11 cellular contexts compared by ENCODE assay signal in genomic region chr9:97470076-97470475, GRCh38. TPM values are rescaled to one million over a fixed set of nuclear protein-coding genes. Genes with fewer than 3 reads are reported as not detected.
DNase-seq lines count a peak whose midpoint lies in the region; ATAC-seq, FAIRE-seq and TF ChIP-seq lines count a peak whose summit lies in the region.
"Had no signal": no experiment of that assay in that cellular context is flagged by ENCODE, and none has a peak within 500 bp of the region (broad histone marks: within the 10 kb centered on the region; RNA-seq: fewer than 3 reads in every experiment).

No MANE protein-coding gene starts in this region.

- intact Hi-C loops in ascending aorta (cut with DNase I) = no loop called here
- intact Hi-C loops in kidney (cut with DNase I) = no loop called here

- H3K4me3 Mint-ChIP-seq in H9 = no peak overlapping the region
- H3K4me3 Mint-ChIP-seq: activated naive CD8-positive, alpha-beta T cell; CD4-positive, alpha-beta T cell; nephron had no signal

- no peak overlapping the region for H4K8ac ChIP-seq in H9 (replicated peaks; ENCODE audit: insufficient read length, low read depth, low read length)

- H4K20me1 ChIP-seq in H9 (ENCODE audit: control insufficient read depth, insufficient read depth, insufficient read length) = no peaks in the 10 kb centered on the region

- no CpG with 5 or more reads among the region's 2 CpGs for WGBS in H9 (ENCODE audit: extremely low coverage, insufficient read length, low lambda C conversion rate)

- H3K36me3 ChIP-seq in BJ (ENCODE audit: control insufficient read depth, insufficient read depth, low read length) = peaks cover 1% of the 10 kb centered on the region; the same call in 1 of the 2 replicates
- peaks cover 10 to 17% of the 10 kb centered on the region in 2 donors for H3K36me3 ChIP-seq in ascending aorta
- peaks cover 5 to 7% of the 10 kb centered on the region in 2 donors for H3K36me3 ChIP-seq in kidney (ENCODE audit: control insufficient read depth in 1 of 2, insufficient read depth in 2 of 2, low read length in 2 of 2)

- H3T11ph ChIP-seq in H9 (ENCODE audit: low read length) = no peak overlapping the region

- no peak overlapping the region for H3K27ac ChIP-seq in H9 (ENCODE audit: insufficient read length, low read depth, low read length)
- peak overlapping the region; percentile 73 to 78 for H3K27ac ChIP-seq in ascending aorta
- no peak overlapping the region for H3K27ac ChIP-seq in kidney (ENCODE audit: low read depth in 2 of 2, low read length in 2 of 2)

- no peak for ATAC-seq in GM21360 (IDR thresholded peaks at IDR 0.05; ENCODE audit: unreplicated experiment)

- POLR2A ChIA-PET in BJ (lab: Charles Lee) = no interaction called here

- H2BK120ac ChIP-seq in H9 (ENCODE audit: low read depth, low read length, poor library complexity, severe bottlenecking) = no peak overlapping the region

- H3K9me3 Mint-ChIP-seq in H9 = no peaks in the 10 kb centered on the region
- H3K9me3 Mint-ChIP-seq: CD4-positive, alpha-beta T cell; nephron had no signal

- H2BK15ac ChIP-seq in H9 (ENCODE audit: low read depth, low read length) = no peak overlapping the region

- in situ Hi-C loops in KBM-7 (cut with MboI; ENCODE audit: low pct_unique_long_range_greater_than_20kb, low sequenced_read_pairs) = no loop called here

- H4K5ac ChIP-seq in H9 (ENCODE audit: insufficient read length, low read depth, low read length) = no peak overlapping the region

- no peak overlapping the region for H2BK12ac ChIP-seq in H9 (ENCODE audit: insufficient read length, low read depth, low read length)

- TF ChIP-seq CTCF in BJ (IDR thresholded peaks at IDR 0.05; ENCODE audit: insufficient read depth, low read depth, low read length) (peak; percentile 17; the same call in 1 of the 2 replicates), H9 (conservative IDR thresholded peaks at IDR 0.05) (peak; percentile 70), ascending aorta (IDR thresholded peaks at IDR 0.05) (peak in 1 of 3 experiments; percentile 46), kidney (IDR thresholded peaks at IDR 0.05; ENCODE audit: borderline replicate concordance, extremely low read depth, insufficient read depth) (no peak)

- no peak overlapping the region for H3K27ac Mint-ChIP-seq in H9
- H3K27ac Mint-ChIP-seq: activated naive CD8-positive, alpha-beta T cell; CD4-positive, alpha-beta T cell; nephron had no signal

- no peaks in the 10 kb centered on the region for H3K79me1 ChIP-seq in H9 (ENCODE audit: insufficient read depth, low read depth, low read length, poor library complexity, severe bottlenecking)

- H3K9me3 ChIP-seq in H9 (ENCODE audit: control insufficient read depth, low read depth, low read length) (no peaks in the 10 kb centered on the region), ascending aorta (no peaks in the 10 kb centered on the region), kidney (ENCODE audit: control insufficient read depth in 1 of 2, low read length in 2 of 2) (no peaks in the 10 kb centered on the region)

- H3K27me3 Mint-ChIP-seq in H9 (ENCODE audit: low read depth) = no peaks in the 10 kb centered on the region
- H3K27me3 Mint-ChIP-seq: activated naive CD8-positive, alpha-beta T cell; CD4-positive, alpha-beta T cell had no signal

- CTCF ChIA-PET in BJ (lab: Yijun Ruan, JAX) = interaction anchor here (1.1 to 7.3 kb wide), 13 partner anchors 10 to 614 kb away, joined by 3 to 292 read pairs (median 7); partner anchors contain the start of gene TMOD1

- H3K4me3 ChIP-seq in BJ (ENCODE audit: low read depth, low read length) (no peak overlapping the region), ascending aorta (no peak overlapping the region), kidney (ENCODE audit: low read length in 2 of 2) (no peak overlapping the region)

- H2BK20ac ChIP-seq in H9 (ENCODE audit: low read depth, low read length, poor library complexity, severe bottlenecking) = no peak overlapping the region

- H2AK5ac ChIP-seq in H9 (ENCODE audit: insufficient read length, low read length) = no peak overlapping the region

- H3K4me1 ChIP-seq in H9 (ENCODE audit: insufficient read depth, low read length) = no peaks in the 10 kb centered on the region; the same call in 1 of the 2 replicates
- H3K4me1 ChIP-seq in ascending aorta = peaks cover 3 to 10% of the 10 kb centered on the region in 2 donors
- peaks cover 0 to 3% of the 10 kb centered on the region in 2 donors for H3K4me1 ChIP-seq in kidney (ENCODE audit: control insufficient read depth in 1 of 2, insufficient read depth in 1 of 2, low read depth in 1 of 2, low read length in 2 of 2)

- H3K4me1 Mint-ChIP-seq in H9 = no peaks in the 10 kb centered on the region; a peak in 1 of 4 replicates

- no peak overlapping the region for H3K14ac ChIP-seq in H9 (ENCODE audit: insufficient read depth, low read length)

- FAIRE-seq in kidney (lab: Jason Lieb, UNC) = no peak

- H3K27me3 ChIP-seq in BJ (ENCODE audit: control insufficient read depth, insufficient read depth, low read length) (no peaks in the 10 kb centered on the region), H9 (ENCODE audit: insufficient read depth, low read length) (no peaks in the 10 kb centered on the region), ascending aorta (no peaks in the 10 kb centered on the region)

- H2BK5ac ChIP-seq in H9 (ENCODE audit: insufficient read length, low read length) = no peak overlapping the region

- H3K9ac ChIP-seq in H9 (ENCODE audit: extremely low read depth, insufficient read length, low read length) (no peak overlapping the region), kidney (ENCODE audit: low read length in 2 of 2) (no peak overlapping the region)

- no peak for DNase-seq in BJ (ENCODE audit: low read depth)
- DNase-seq in H9 = peak; percentile 45
- no peak for DNase-seq in ascending aorta (ENCODE audit: low spot score in 2 of 2)
- peak; percentile 59 for DNase-seq in iPS-NIHi11 (ENCODE audit: low spot score)
- no peak for DNase-seq in activated T-cell treated with anti-CD3 and anti-CD28 coated beads, Interleukin-2, amount 50 U/mL, for 48 hours
- DNase-seq in KBM-7 = no peak
- DNase-seq in kidney = no peak
- DNase-seq: CD4-positive, alpha-beta T cell had no signal

- no peak overlapping the region for H3K56ac ChIP-seq in H9 (ENCODE audit: insufficient read length, low read depth, low read length)

- H3K36me3 Mint-ChIP-seq in H9 (ENCODE audit: insufficient read depth in 1 of 3, low read depth in 3 of 3) = no peaks in the 10 kb centered on the region

- H3K23me2 ChIP-seq in H9 (ENCODE audit: insufficient read length, low read depth, low read length, poor library complexity, severe bottlenecking) = no peaks in the 10 kb centered on the region

- no peak overlapping the region for H3K23ac ChIP-seq in H9 (ENCODE audit: insufficient read length, low read depth, low read length)

- H2AFZ ChIP-seq in H9 (ENCODE audit: low read length) = no peak overlapping the region

- H3K4ac ChIP-seq in H9 (ENCODE audit: low read depth, low read length) = no peak overlapping the region

- no peak overlapping the region for H3K4me2 ChIP-seq in H9 (ENCODE audit: insufficient read depth, insufficient read length, low read length)

- H3K18ac ChIP-seq in H9 (ENCODE audit: insufficient read length, low read depth, low read length) = no peak overlapping the region

- no peak overlapping the region for H4K91ac ChIP-seq in H9 (ENCODE audit: insufficient read length, low read depth, low read length)

- H3K79me2 ChIP-seq in H9 (ENCODE audit: insufficient read depth, low read length) = no peaks in the 10 kb centered on the region

RNA-seq across cellular contexts. Expression of gene TMOD1, which starts 31.4 kb away (rescaled TPM):
- 0.06 and 0.15 TPM in 2 replicates for polyA plus RNA-seq in BJ (2011; rRNA removed)
- polyA minus RNA-seq in BJ (2011; rRNA and poly(A)+ RNA removed) = 0.14 and 0.31 TPM in 2 replicates
- total RNA-seq in H9 (2021) = 0.72 and 0.98 TPM in 2 replicates
- total RNA-seq in ascending aorta = 17.1 TPM
- 14.9 TPM for total RNA-seq in kidney
- polyA plus RNA-seq in kidney (ENCODE audit: insufficient read depth, low read depth, low replicate concordance) = 8.1 TPM

RNA-seq across cellular contexts. Expression of gene TDRD7, which starts 58.2 kb away (rescaled TPM):
- polyA plus RNA-seq in BJ (2011; rRNA removed) = 5.4 and 9.4 TPM in 2 replicates
- polyA minus RNA-seq in BJ (2011; rRNA and poly(A)+ RNA removed) = 3.6 and 5.1 TPM in 2 replicates
- total RNA-seq in H9 (2021) = 4.2 and 5.1 TPM in 2 replicates
- 3.0 TPM for total RNA-seq in ascending aorta
- 15.0 TPM for total RNA-seq in kidney
- 7.8 TPM for polyA plus RNA-seq in kidney (ENCODE audit: insufficient read depth, low read depth, low replicate concordance)

Comparison
In these comparisons a context has a peak if more than half of its experiments do, and no peak if none do; other contexts are left out.
1. DNase-seq: peak in H9 (single experiment) and iPS-NIHi11 (single experiment); none in BJ (single experiment), ascending aorta (0 of 2), activated T-cell treated with anti-CD3 and anti-CD28 coated beads, Interleukin-2, amount 50 U/mL, for 48 hours (0 of 2), KBM-7 (single experiment) and kidney (single experiment).
2. H3K27ac ChIP-seq: peak in ascending aorta (2 of 2); none in H9 (single experiment) and kidney (0 of 2).